In the genomic region with DNA sequence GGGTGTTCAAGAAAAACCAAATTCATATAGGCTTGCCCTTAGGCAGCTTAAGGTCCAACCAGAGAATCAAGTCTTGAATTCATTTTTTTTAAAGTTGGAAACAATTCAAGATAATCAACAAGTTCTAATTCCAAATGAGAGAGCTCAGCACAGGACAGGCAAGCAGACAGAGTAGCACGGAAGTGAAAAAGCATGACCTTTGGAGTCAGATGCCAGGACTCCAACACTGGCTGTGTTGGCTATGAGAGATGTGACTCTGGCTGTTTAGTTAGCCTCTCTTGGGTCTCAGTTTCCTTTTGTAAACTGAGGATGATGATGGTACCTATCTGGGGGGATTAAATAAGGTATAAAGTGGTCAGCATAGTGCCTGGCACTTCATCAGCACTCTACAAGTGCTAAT, we compare ENCODE assay signal across 19 cellular contexts. TPM values are rescaled to one million over a fixed set of nuclear protein-coding genes. Genes with fewer than 3 reads are reported as not detected.
DNase-seq lines count a peak whose midpoint lies in the region; ATAC-seq, FAIRE-seq and TF ChIP-seq lines count a peak whose summit lies in the region.
"Had no signal": no experiment of that assay in that cellular context is flagged by ENCODE, and none has a peak within 500 bp of the region (broad histone marks: within the 10 kb centered on the region; RNA-seq: fewer than 3 reads in every experiment).

No MANE protein-coding gene starts in this region.

- no peak for FAIRE-seq in HepG2 (lab: Jason Lieb, UNC)
- FAIRE-seq: A204.1, D721Med, GM12891 had no signal

- peak overlapping the region; percentile 76 for H3K27ac Mint-ChIP-seq in central memory CD8-positive, alpha-beta T cell (ENCODE audit: low read depth)
- peak overlapping the region in 7 of 10 donors; percentile 7 to 93 (median 53) for H3K27ac Mint-ChIP-seq in naive thymus-derived CD8-positive, alpha-beta T cell

- H3K9ac ChIP-seq in liver (ENCODE audit: low read depth in 1 of 2, low read length in 2 of 2) (no peak overlapping the region), HepG2 (ENCODE audit: insufficient read depth, low read depth, low read length) (no peak overlapping the region)
- H3K9ac ChIP-seq: KMS-11 had no signal

- TF ChIP-seq RAD21 in liver (IDR thresholded peaks at IDR 0.05): no peak
- TF ChIP-seq RAD21 in HepG2 (CRISPR knock-in tag; IDR thresholded peaks at IDR 0.05): no peak

- POLR2A ChIA-PET in HepG2 (lab: Yijun Ruan, JAX): no interaction called here
- POLR2A ChIA-PET in naive thymus-derived CD8-positive, alpha-beta T cell (lab: Charles Lee): no interaction called here

- DNase-seq in HepG2 (ENCODE audit: low spot score): no peak
- no peak for DNase-seq in central memory CD8-positive, alpha-beta T cell (ENCODE audit: low spot score in 2 of 2)
- DNase-seq in naive thymus-derived CD8-positive, alpha-beta T cell: no peak
- no peak for DNase-seq in AML-193 (lab: John Stamatoyannopoulos, UW)
- DNase-seq in KBM-7: no peak
- DNase-seq in OCI-M2 (lab: John Stamatoyannopoulos, UW; ENCODE audit: unreplicated experiment): no peak
- no peak for DNase-seq in SKM-1 treated with dmso at 0.1 percent for 144 hours (lab: John Stamatoyannopoulos, UW; ENCODE audit: unreplicated experiment)
- DNase-seq: GOT3, MV-4-11, NCI-H1694 treated with DMSO at 0.1 percent for 48 hours, NCI-H510A treated with DMSO at 0.1 percent for 48 hours, NCI-H82, OCI-M1, SHP77 had no signal

- no peak overlapping the region for H3K4me3 Mint-ChIP-seq in central memory CD8-positive, alpha-beta T cell
- H3K4me3 Mint-ChIP-seq in naive thymus-derived CD8-positive, alpha-beta T cell: no peak overlapping the region

- H3K27ac ChIP-seq in liver (ENCODE audit: low read depth in 1 of 2, low read length in 2 of 2) (no peak overlapping the region), HepG2 (ENCODE audit: extremely low read length, insufficient read depth, low read length) (no peak overlapping the region)
- H3K27ac ChIP-seq: KMS-11 had no signal

- H3K79me2 ChIP-seq in HepG2 (ENCODE audit: insufficient read depth, low read length): no peaks in the 10 kb centered on the region

- peaks cover 55% of the 10 kb centered on the region for H3K4me1 Mint-ChIP-seq in central memory CD8-positive, alpha-beta T cell
- H3K4me1 Mint-ChIP-seq in naive thymus-derived CD8-positive, alpha-beta T cell: peaks cover 9 to 38% (median 30%) of the 10 kb centered on the region in 4 donors

- CTCF ChIA-PET in HepG2 (lab: Yijun Ruan, JAX; ENCODE audit: low intra/inter-chr PET ratio, low total read pairs): no interaction called here

- H3K36me3 ChIP-seq in liver (ENCODE audit: control insufficient read depth in 4 of 4, insufficient read depth in 3 of 4, low read depth in 1 of 4, low read length in 3 of 4) (peaks cover 4 to 19% (median 8%) of the 10 kb centered on the region in 4 donors), HepG2 (replicated peaks in 1 of 2; ENCODE audit: control insufficient read depth in 1 of 2, insufficient read depth in 2 of 2, low read length in 2 of 2) (peaks cover 2 to 25% of the 10 kb centered on the region in 2 experiments; a peak in 3 of 5 replicates)

- no peaks in the 10 kb centered on the region for H3K9me3 Mint-ChIP-seq in central memory CD8-positive, alpha-beta T cell
- no peaks in the 10 kb centered on the region for H3K9me3 Mint-ChIP-seq in naive thymus-derived CD8-positive, alpha-beta T cell

- H3K4me1 ChIP-seq in liver (ENCODE audit: control insufficient read depth in 4 of 4, insufficient read depth in 4 of 4, low read length in 3 of 4) (no peaks in the 10 kb centered on the region), HepG2 (ENCODE audit: insufficient read depth, low read length) (no peaks in the 10 kb centered on the region)

- no peak for TF ChIP-seq POLR2A in HepG2 (IDR thresholded peaks at IDR 0.05; ENCODE audit: insufficient read depth in 1 of 2, low read depth in 2 of 2, low read length in 2 of 2)

- 58% methylated on average over 1 of the region's 1 CpG for WGBS in liver
- 88% methylated on average over 1 of the region's 1 CpG for WGBS in HepG2 (ENCODE audit: low lambda C conversion rate)

- H3K9me3 ChIP-seq in liver (ENCODE audit: control insufficient read depth in 4 of 4, low read length in 3 of 4): no peaks in the 10 kb centered on the region
- H3K9me3 ChIP-seq in HepG2 (ENCODE audit: low read length): no peaks in the 10 kb centered on the region

- H3K27me3 Mint-ChIP-seq in central memory CD8-positive, alpha-beta T cell: no peaks in the 10 kb centered on the region
- no peaks in the 10 kb centered on the region for H3K27me3 Mint-ChIP-seq in naive thymus-derived CD8-positive, alpha-beta T cell

- TF ChIP-seq EP300 in HepG2 (IDR thresholded peaks at IDR 0.05; ENCODE audit: low read depth in 2 of 2, low read length in 2 of 2): no peak
- TF ChIP-seq EP300 in HepG2 (CRISPR knock-in tag; IDR thresholded peaks at IDR 0.05; ENCODE audit: borderline replicate concordance): no peak

- no peak overlapping the region for H2AFZ ChIP-seq in HepG2 (ENCODE audit: low read length)

- in situ Hi-C loops in HepG2 (cut with HindIII; ENCODE audit: extremely low pct_ligation_motif_present, low pct_unique_long_range_greater_than_20kb) (no loop called here), KBM-7 (cut with MboI; ENCODE audit: low pct_unique_long_range_greater_than_20kb, low sequenced_read_pairs) (no loop called here)

- H3K4me2 ChIP-seq in HepG2 (ENCODE audit: low read depth, low read length): no peak overlapping the region
- H3K4me2 ChIP-seq: KMS-11 had no signal

- H3K27me3 ChIP-seq in liver (ENCODE audit: control insufficient read depth in 4 of 4, insufficient read depth in 4 of 4, low read length in 3 of 4): no peaks in the 10 kb centered on the region
- H3K27me3 ChIP-seq in HepG2 (ENCODE audit: control insufficient read depth in 1 of 2, insufficient read depth in 2 of 2, low read length in 2 of 2): no peaks in the 10 kb centered on the region

- BruUV-seq in HepG2 (replicated peaks; lab: Mats Ljungman, UMichigan): no TSS peak

- TF ChIP-seq CTCF in liver (IDR thresholded peaks at IDR 0.05; ENCODE audit: low read depth, low read length, missing input control): no peak
- no peak for TF ChIP-seq CTCF in HepG2 (CRISPR knock-in tag; IDR thresholded peaks at IDR 0.05)

- no peaks in the 10 kb centered on the region for H4K20me1 ChIP-seq in HepG2 (ENCODE audit: insufficient read depth, low read length)

- no peak for ATAC-seq in HepG2
- no peak for ATAC-seq in central memory CD8-positive, alpha-beta T cell (replicated peaks; ENCODE audit: extremely low read depth, poor library complexity, severe bottlenecking)
- no peak for ATAC-seq in naive thymus-derived CD8-positive, alpha-beta T cell

- H3K36me3 Mint-ChIP-seq in central memory CD8-positive, alpha-beta T cell (ENCODE audit: insufficient read depth): peaks cover 25% of the 10 kb centered on the region
- peaks cover 0 to 74% (median 6%) of the 10 kb centered on the region in 3 donors for H3K36me3 Mint-ChIP-seq in naive thymus-derived CD8-positive, alpha-beta T cell

- H3K4me3 ChIP-seq in liver (ENCODE audit: low read depth in 1 of 3, low read length in 3 of 3) (no peak overlapping the region), HepG2 (replicated peaks in 1 of 3; ENCODE audit: insufficient read depth in 1 of 3, low read depth in 2 of 3, low read length in 3 of 3) (no peak overlapping the region)

- intact Hi-C loops in HepG2 (cut with micrococcal nuclease; ENCODE audit: unreplicated experiment): no loop called here

RNA-seq across cellular contexts. Expression of a gene that starts 49.3 kb away (rescaled TPM):
- total RNA-seq in liver: 10 to 100 TPM; 25.9 to 54.1 TPM
- polyA plus RNA-seq in liver: 10 to 100 TPM in 1 of 2 donors, 1 to 10 TPM in 1; 5.4 to 15.1 TPM
- 15.0 and 23.5 TPM in 2 replicates for total RNA-seq in HepG2 (2016; rRNA removed; fragmentation: Illumina TruSeq; extraction: Trizol)
- total RNA-seq in HepG2 (2016; cell fraction: cytosol; rRNA removed; fragmentation: Illumina TruSeq; extraction: Trizol; ENCODE audit: low read depth): 95.9 and 111 TPM in 2 replicates
- total RNA-seq in HepG2 (2016; cell fraction: insoluble cytoplasmic fraction; rRNA removed; fragmentation: Illumina TruSeq; extraction: Trizol): 13.0 and 28.6 TPM in 2 replicates
- 47.9 and 51.4 TPM in 2 replicates for total RNA-seq in HepG2 (2016; cell fraction: membrane; rRNA removed; fragmentation: Illumina TruSeq; extraction: Trizol)
- total RNA-seq in HepG2 (2016; cell fraction: nucleus; rRNA removed; fragmentation: Illumina TruSeq; extraction: Trizol): 18.2 and 18.7 TPM in 2 replicates
- 33.6 and 33.7 TPM in 2 replicates for polyA plus RNA-seq in HepG2 (2011; rRNA removed)
- 27.2 and 39.3 TPM in 2 replicates for polyA plus RNA-seq in HepG2 (2011; cell fraction: cytosol; rRNA removed)
- polyA plus RNA-seq in HepG2 (2011; cell fraction: nucleus; rRNA removed): 25.6 and 28.0 TPM in 2 replicates
- 25.5 and 27.0 TPM in 2 replicates for polyA plus RNA-seq in HepG2 (2012)
- 12.4 and 14.7 TPM in 2 replicates for polyA plus RNA-seq in HepG2 (2016; cell fraction: cytosol; fragmentation: Illumina TruSeq; extraction: Trizol; ENCODE audit: low read depth)
- polyA plus RNA-seq in HepG2 (2016; cell fraction: insoluble cytoplasmic fraction; fragmentation: Illumina TruSeq; extraction: Trizol; ENCODE audit: low read depth): 19.7 and 26.9 TPM in 2 replicates
- 24.1 and 30.0 TPM in 2 replicates for polyA plus RNA-seq in HepG2 (2016; cell fraction: membrane; fragmentation: Illumina TruSeq; extraction: Trizol; ENCODE audit: low read depth)
- 25.0 and 29.9 TPM in 2 replicates for polyA plus RNA-seq in HepG2 (2016; cell fraction: nucleus; fragmentation: Illumina TruSeq; extraction: Trizol; ENCODE audit: insufficient read depth, low read depth)
- 66.7 and 69.3 TPM in 2 replicates for polyA minus RNA-seq in HepG2 (2011; rRNA and poly(A)+ RNA removed; ENCODE audit: low replicate concordance)
- polyA minus RNA-seq in HepG2 (2011; cell fraction: cytosol; rRNA and poly(A)+ RNA removed): 16.3 and 20.3 TPM in 2 replicates
- polyA minus RNA-seq in HepG2 (2011; cell fraction: nucleus; rRNA and poly(A)+ RNA removed): 23.6 and 29.8 TPM in 2 replicates
- total RNA-seq in naive thymus-derived CD8-positive, alpha-beta T cell: 100 to 1,000 TPM in 1 of 2 experiments, 10 to 100 TPM in 1; 91.2 to 106 TPM
- polyA plus RNA-seq in naive thymus-derived CD8-positive, alpha-beta T cell: 10 to 100 TPM in 1 of 3 donors, 1 to 10 TPM in 2; 6.1 to 13.1 (median 6.5) TPM

RNA-seq across cellular contexts. Expression of a gene that starts 57.5 kb away (rescaled TPM):
- total RNA-seq in liver: 1 to 10 TPM; 5.1 to 5.9 TPM
- 1 to 10 TPM; 5.3 to 6.9 TPM for polyA plus RNA-seq in liver
- total RNA-seq in HepG2 (2016; rRNA removed; fragmentation: Illumina TruSeq; extraction: Trizol): 25.2 and 32.8 TPM in 2 replicates
- total RNA-seq in HepG2 (2016; cell fraction: cytosol; rRNA removed; fragmentation: Illumina TruSeq; extraction: Trizol; ENCODE audit: low read depth): 8.6 and 8.8 TPM in 2 replicates
- 23.9 and 34.8 TPM in 2 replicates for total RNA-seq in HepG2 (2016; cell fraction: insoluble cytoplasmic fraction; rRNA removed; fragmentation: Illumina TruSeq; extraction: Trizol)
- total RNA-seq in HepG2 (2016; cell fraction: membrane; rRNA removed; fragmentation: Illumina TruSeq; extraction: Trizol): 11.3 and 11.5 TPM in 2 replicates
- 11.3 and 13.2 TPM in 2 replicates for total RNA-seq in HepG2 (2016; cell fraction: nucleus; rRNA removed; fragmentation: Illumina TruSeq; extraction: Trizol)
- polyA plus RNA-seq in HepG2 (2011; rRNA removed): 22.7 and 27.0 TPM in 2 replicates
- 30.3 and 33.4 TPM in 2 replicates for polyA plus RNA-seq in HepG2 (2011; cell fraction: cytosol; rRNA removed)
- polyA plus RNA-seq in HepG2 (2011; cell fraction: nucleus; rRNA removed): 17.2 and 17.5 TPM in 2 replicates
- 8.8 and 16.2 TPM in 2 replicates for polyA plus RNA-seq in HepG2 (2012)
- polyA plus RNA-seq in HepG2 (2016; cell fraction: cytosol; fragmentation: Illumina TruSeq; extraction: Trizol; ENCODE audit: low read depth): 7.7 and 9.1 TPM in 2 replicates
- 30.4 and 30.5 TPM in 2 replicates for polyA plus RNA-seq in HepG2 (2016; cell fraction: insoluble cytoplasmic fraction; fragmentation: Illumina TruSeq; extraction: Trizol; ENCODE audit: low read depth)
- 8.6 and 8.8 TPM in 2 replicates for polyA plus RNA-seq in HepG2 (2016; cell fraction: membrane; fragmentation: Illumina TruSeq; extraction: Trizol; ENCODE audit: low read depth)
- polyA plus RNA-seq in HepG2 (2016; cell fraction: nucleus; fragmentation: Illumina TruSeq; extraction: Trizol; ENCODE audit: insufficient read depth, low read depth): 12.5 and 17.0 TPM in 2 replicates
- polyA minus RNA-seq in HepG2 (2011; rRNA and poly(A)+ RNA removed; ENCODE audit: low replicate concordance): 10.5 and 19.2 TPM in 2 replicates
- polyA minus RNA-seq in HepG2 (2011; cell fraction: cytosol; rRNA and poly(A)+ RNA removed): 4.8 and 4.9 TPM in 2 replicates
- polyA minus RNA-seq in HepG2 (2011; cell fraction: nucleus; rRNA and poly(A)+ RNA removed): 14.7 and 16.1 TPM in 2 replicates
- total RNA-seq in naive thymus-derived CD8-positive, alpha-beta T cell: 1 to 10 TPM in 1 of 2 experiments, under 1 TPM in 1; 0.75 to 1.4 TPM
- polyA plus RNA-seq in naive thymus-derived CD8-positive, alpha-beta T cell: 1 to 10 TPM; 1.3 to 3.0 (median 2.4) TPM

RNA-seq across cellular contexts. Expression of a gene that starts 57.6 kb away (rescaled TPM):
- total RNA-seq in liver (10 to 100 TPM; 11.3 to 13.0 TPM), HepG2 (2016; rRNA removed; fragmentation: Illumina TruSeq; extraction: Trizol) (8.1 and 13.8 TPM in 2 replicates)
- polyA plus RNA-seq in liver (1 to 10 TPM; 8.8 to 9.2 TPM), HepG2 (2011; rRNA removed) (19.1 and 25.0 TPM in 2 replicates)
- 6.3 and 7.5 TPM in 2 replicates for total RNA-seq in HepG2 (2016; cell fraction: cytosol; rRNA removed; fragmentation: Illumina TruSeq; extraction: Trizol; ENCODE audit: low read depth)
- 8.8 and 13.2 TPM in 2 replicates for total RNA-seq in HepG2 (2016; cell fraction: insoluble cytoplasmic fraction; rRNA removed; fragmentation: Illumina TruSeq; extraction: Trizol)
- 10.8 and 13.5 TPM in 2 replicates for total RNA-seq in HepG2 (2016; cell fraction: membrane; rRNA removed; fragmentation: Illumina TruSeq; extraction: Trizol)
- total RNA-seq in HepG2 (2016; cell fraction: nucleus; rRNA removed; fragmentation: Illumina TruSeq; extraction: Trizol): 13.0 and 17.9 TPM in 2 replicates
- polyA plus RNA-seq in HepG2 (2011; cell fraction: cytosol; rRNA removed): 13.4 and 19.7 TPM in 2 replicates
- polyA plus RNA-seq in HepG2 (2011; cell fraction: nucleus; rRNA removed): 60.4 and 68.5 TPM in 2 replicates
- 15.2 and 18.1 TPM in 2 replicates for polyA plus RNA-seq in HepG2 (2012)
- polyA plus RNA-seq in HepG2 (2016; cell fraction: cytosol; fragmentation: Illumina TruSeq; extraction: Trizol; ENCODE audit: low read depth): 4.0 and 5.6 TPM in 2 replicates
- 9.5 and 10.7 TPM in 2 replicates for polyA plus RNA-seq in HepG2 (2016; cell fraction: insoluble cytoplasmic fraction; fragmentation: Illumina TruSeq; extraction: Trizol; ENCODE audit: low read depth)
- 9.1 and 10.4 TPM in 2 replicates for polyA plus RNA-seq in HepG2 (2016; cell fraction: membrane; fragmentation: Illumina TruSeq; extraction: Trizol; ENCODE audit: low read depth)
- polyA plus RNA-seq in HepG2 (2016; cell fraction: nucleus; fragmentation: Illumina TruSeq; extraction: Trizol; ENCODE audit: insufficient read depth, low read depth): 29.0 and 32.0 TPM in 2 replicates
- 66.0 and 72.8 TPM in 2 replicates for polyA minus RNA-seq in HepG2 (2011; rRNA and poly(A)+ RNA removed; ENCODE audit: low replicate concordance)
- polyA minus RNA-seq in HepG2 (2011; cell fraction: cytosol; rRNA and poly(A)+ RNA removed): 13.5 and 15.3 TPM in 2 replicates
- polyA minus RNA-seq in HepG2 (2011; cell fraction: nucleus; rRNA and poly(A)+ RNA removed): 32.6 and 36.1 TPM in 2 replicates
- total RNA-seq in naive thymus-derived CD8-positive, alpha-beta T cell: 10 to 100 TPM; 44.0 to 48.9 TPM
- polyA plus RNA-seq in naive thymus-derived CD8-positive, alpha-beta T cell: 10 to 100 TPM; 10.6 to 16.7 (median 12.5) TPM
